19 cellular contexts compared by ENCODE assay signal in genomic region chr2:14773696-14774095, GRCh38.
DNase-seq lines count a peak whose midpoint lies in the region; ATAC-seq, FAIRE-seq and TF ChIP-seq lines count a peak whose summit lies in the region.
"Had no signal": no experiment of that assay in that cellular context is flagged by ENCODE, and none has a peak within 500 bp of the region (broad histone marks: within the 10 kb centered on the region; RNA-seq: fewer than 3 reads in every experiment).

No MANE protein-coding gene starts in this region.

- no peak overlapping the region for H3K14ac ChIP-seq in trophoblast cell (ENCODE audit: low read length)

- H2BK12ac ChIP-seq in trophoblast cell (ENCODE audit: low read length): no peak overlapping the region

- no peaks in the 10 kb centered on the region for H3K79me1 ChIP-seq in trophoblast cell (ENCODE audit: low read length)
- no peaks in the 10 kb centered on the region for H3K79me1 ChIP-seq in mesendoderm (ENCODE audit: low read length)

- no peak overlapping the region for H3K4me3 ChIP-seq in astrocyte (ENCODE audit: insufficient read depth, low read depth, low read length)
- no peak overlapping the region for H3K4me3 ChIP-seq in left lung
- H3K4me3 ChIP-seq in trophoblast cell (ENCODE audit: low read depth, low read length): no peak overlapping the region
- no peak overlapping the region for H3K4me3 ChIP-seq in mesendoderm (ENCODE audit: low read length)
- H3K4me3 ChIP-seq: GM23248 had no signal

- H2BK15ac ChIP-seq in mesendoderm (replicated peaks; ENCODE audit: low read depth): no peak overlapping the region

- no peaks in the 10 kb centered on the region for H3K27me3 Mint-ChIP-seq in astrocyte (ENCODE audit: low read depth, unreplicated experiment)

- no peak overlapping the region for H2AK5ac ChIP-seq in trophoblast cell (ENCODE audit: low read length)
- H2AK5ac ChIP-seq in mesendoderm (ENCODE audit: low read length): no peak overlapping the region

- H3K36me3 ChIP-seq in astrocyte (ENCODE audit: insufficient read depth, low read length) (no peaks in the 10 kb centered on the region), left lung (no peaks in the 10 kb centered on the region), trophoblast cell (ENCODE audit: control insufficient read depth in 1 of 2, insufficient read depth in 2 of 2, low read length in 2 of 2) (no peaks in the 10 kb centered on the region), mesendoderm (ENCODE audit: control insufficient read depth, insufficient read depth, low read length) (no peaks in the 10 kb centered on the region)

- H3K56ac ChIP-seq in mesendoderm (ENCODE audit: low read length): no peak overlapping the region

- no peak overlapping the region for H4K12ac ChIP-seq in trophoblast cell (ENCODE audit: low read depth, low read length)

- H3K27ac ChIP-seq in astrocyte (ENCODE audit: low read depth, low read length): no peak overlapping the region
- H3K27ac ChIP-seq in left lung: no peak overlapping the region
- no peak overlapping the region for H3K27ac ChIP-seq in trophoblast cell (ENCODE audit: low read depth, low read length)
- H3K27ac ChIP-seq in mesendoderm (ENCODE audit: low read depth, low read length): no peak overlapping the region
- H3K27ac ChIP-seq in caudate nucleus (ENCODE audit: low read depth, low read length): no peak overlapping the region
- H3K27ac ChIP-seq: GM23248 had no signal

- no peak overlapping the region for H4K91ac ChIP-seq in trophoblast cell (ENCODE audit: low read depth, low read length)

- H3K4ac ChIP-seq in trophoblast cell (ENCODE audit: low read depth, low read length) (no peak overlapping the region), mesendoderm (ENCODE audit: low read depth, low read length) (no peak overlapping the region)

- H3K23ac ChIP-seq in trophoblast cell (ENCODE audit: low read length) (no peak overlapping the region), mesendoderm (ENCODE audit: low read length) (no peak overlapping the region)

- H2BK5ac ChIP-seq in trophoblast cell (ENCODE audit: low read depth, low read length, poor library complexity) (no peak overlapping the region), mesendoderm (ENCODE audit: low read length) (no peak overlapping the region)

- FAIRE-seq in astrocyte (lab: Jason Lieb, UNC): no peak
- FAIRE-seq: A204.1, D721Med, GM19239, H54 had no signal

- peaks cover 5% of the 10 kb centered on the region for H3K4me1 ChIP-seq in astrocyte (ENCODE audit: insufficient read depth, low read length)
- H3K4me1 ChIP-seq in left lung: no peaks in the 10 kb centered on the region
- no peaks in the 10 kb centered on the region for H3K4me1 ChIP-seq in trophoblast cell (ENCODE audit: control insufficient read depth in 1 of 2, insufficient read depth in 2 of 2, low read length in 2 of 2)
- H3K4me1 ChIP-seq in mesendoderm (ENCODE audit: control insufficient read depth, low read depth, low read length): no peaks in the 10 kb centered on the region

- H4K5ac ChIP-seq in mesendoderm (ENCODE audit: low read length): no peak overlapping the region

- no peaks in the 10 kb centered on the region for H3K9me3 Mint-ChIP-seq in astrocyte (ENCODE audit: unreplicated experiment)
- H3K9me3 Mint-ChIP-seq: CD8-positive, alpha-beta T cell had no signal

- no peak overlapping the region for H3K4me2 ChIP-seq in astrocyte (ENCODE audit: low read length)
- no peak overlapping the region for H3K4me2 ChIP-seq in trophoblast cell (ENCODE audit: low read length)
- no peak overlapping the region for H3K4me2 ChIP-seq in mesendoderm (ENCODE audit: low read length)

- no peaks in the 10 kb centered on the region for H3K79me2 ChIP-seq in astrocyte (ENCODE audit: insufficient read depth, low read length)
- H3K79me2 ChIP-seq in trophoblast cell (ENCODE audit: control insufficient read depth, insufficient read depth, low read length, poor library complexity): no peaks in the 10 kb centered on the region
- H3K79me2 ChIP-seq in mesendoderm (ENCODE audit: control insufficient read depth, insufficient read depth, low read length): no peaks in the 10 kb centered on the region

- H3K4me1 Mint-ChIP-seq in astrocyte (ENCODE audit: low read depth, unreplicated experiment): peaks cover 10% of the 10 kb centered on the region
- H3K4me1 Mint-ChIP-seq: CD14-positive monocyte had no signal

- H3K27ac Mint-ChIP-seq in astrocyte (ENCODE audit: unreplicated experiment): no peak overlapping the region
- H3K27ac Mint-ChIP-seq: CD14-positive monocyte; CD8-positive, alpha-beta T cell had no signal

- no peaks in the 10 kb centered on the region for H3K36me3 Mint-ChIP-seq in astrocyte (ENCODE audit: low read depth, unreplicated experiment)
- H3K36me3 Mint-ChIP-seq: CD14-positive monocyte; CD8-positive, alpha-beta T cell had no signal

- no peak overlapping the region for H3K9ac ChIP-seq in astrocyte (ENCODE audit: low read length)
- no peak overlapping the region for H3K9ac ChIP-seq in trophoblast cell (ENCODE audit: low read length)
- H3K9ac ChIP-seq in mesendoderm (ENCODE audit: low read length): no peak overlapping the region
- H3K9ac ChIP-seq: GM23248 had no signal

- H2BK120ac ChIP-seq in trophoblast cell (ENCODE audit: insufficient read depth, low read length, poor library complexity) (no peak overlapping the region), mesendoderm (ENCODE audit: low read depth, low read length) (no peak overlapping the region)

- no peak overlapping the region for H4K8ac ChIP-seq in trophoblast cell (ENCODE audit: low read depth, low read length)
- no peak overlapping the region for H4K8ac ChIP-seq in mesendoderm (ENCODE audit: low read depth, low read length)

- no peaks in the 10 kb centered on the region for H4K20me1 ChIP-seq in astrocyte (ENCODE audit: insufficient read depth, low read length)

- DNase-seq in HCEC 1CT (peak; percentile 24), astrocyte (ENCODE audit: low read depth) (peak; percentile 65), left lung (no peak), trophoblast cell (peak; percentile 49 to 91), activated gamma-delta T cell (lab: John Stamatoyannopoulos, UW) (no peak), mesendoderm (no peak), HUDEP-2 (lab: John Stamatoyannopoulos, UW; ENCODE audit: unreplicated experiment in 76 of 76) (no peak), caudate nucleus (lab: John Stamatoyannopoulos, UW) (no peak)
- DNase-seq: CD8-positive, alpha-beta T cell; COR-L47; DMS153; DND-41; GDM1; GM23248 had no signal

- ATAC-seq in left lung: peak; percentile 73
- ATAC-seq: CD8-positive, alpha-beta T cell had no signal

- no peak overlapping the region for H3K4me3 Mint-ChIP-seq in astrocyte (ENCODE audit: unreplicated experiment)
- H3K4me3 Mint-ChIP-seq: CD14-positive monocyte; CD8-positive, alpha-beta T cell had no signal

- H2AFZ ChIP-seq in astrocyte (ENCODE audit: low read depth, low read length) (no peak overlapping the region), trophoblast cell (ENCODE audit: insufficient read depth, low read length, poor library complexity) (no peak overlapping the region)
- H2AFZ ChIP-seq: GM23248 had no signal

- H3K9me3 ChIP-seq in astrocyte (ENCODE audit: insufficient read depth, low read depth, low read length): no peaks in the 10 kb centered on the region
- H3K9me3 ChIP-seq in left lung: no peaks in the 10 kb centered on the region
- H3K9me3 ChIP-seq in trophoblast cell (ENCODE audit: insufficient read depth, low read depth, low read length): no peaks in the 10 kb centered on the region

- no peaks in the 10 kb centered on the region for H3K27me3 ChIP-seq in astrocyte (ENCODE audit: insufficient read depth, low read length)
- no peaks in the 10 kb centered on the region for H3K27me3 ChIP-seq in left lung
- no peaks in the 10 kb centered on the region for H3K27me3 ChIP-seq in trophoblast cell (ENCODE audit: insufficient read depth, low read length)
- no peaks in the 10 kb centered on the region for H3K27me3 ChIP-seq in mesendoderm (ENCODE audit: insufficient read depth, low read length, poor library complexity)

- H3K18ac ChIP-seq in trophoblast cell (ENCODE audit: low read length) (no peak overlapping the region), mesendoderm (ENCODE audit: low read length) (no peak overlapping the region)

- intact Hi-C loops in left lung (cut with DNase I): no loop called here

- WGBS in trophoblast cell (ENCODE audit: extremely low coverage, insufficient coverage, insufficient read length): no CpG with 5 or more reads among the region's 2 CpGs
- no CpG with 5 or more reads among the region's 2 CpGs for WGBS in mesendoderm (ENCODE audit: extremely low coverage, insufficient coverage, low lambda C conversion rate)

- TF ChIP-seq CTCF in astrocyte (IDR thresholded peaks at IDR 0.05; ENCODE audit: insufficient read depth, low read depth, low read length) (no peak), left lung (IDR thresholded peaks at IDR 0.05) (no peak)

Comparison
In these comparisons a context has a peak if more than half of its experiments do, and no peak if none do; other contexts are left out.
1. DNase-seq: peak in HCEC 1CT (single experiment), astrocyte (single experiment) and trophoblast cell (2 of 2); none in left lung (0 of 2), activated gamma-delta T cell (single experiment), mesendoderm (single experiment), HUDEP-2 (0 of 76) and caudate nucleus (0 of 61).